In the genomic region with DNA sequence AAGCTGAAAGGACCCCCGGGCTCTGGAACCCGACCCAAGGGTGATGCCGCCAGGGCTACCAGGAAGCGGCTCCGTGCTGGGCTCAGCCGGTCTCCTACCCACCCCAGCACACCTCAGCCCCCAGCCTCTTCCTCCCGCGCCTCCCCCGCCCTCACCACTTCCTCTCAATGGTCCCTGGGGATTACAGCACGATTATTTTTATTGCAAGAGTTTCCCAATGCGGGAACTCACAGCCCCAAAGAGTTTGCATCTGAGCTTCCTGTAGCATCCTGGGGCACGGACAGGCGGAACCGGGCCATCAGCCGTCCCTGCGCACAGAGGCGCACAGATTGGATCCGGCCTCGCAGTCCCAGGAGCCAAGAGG, we compare ENCODE assay signal across 8 cellular contexts.
A peak's percentile ranks its signal among the peaks of the same experiment; 100 is the strongest.
DNase-seq lines count a peak whose midpoint lies in the region; ATAC-seq lines count a peak whose summit lies in the region.

No MANE protein-coding gene starts in this region.

- peak overlapping the region; percentile 98 for H3K4me3 Mint-ChIP-seq in stimulated activated effector memory CD8-positive, alpha-beta T cell treated with anti-CD3 and anti-CD28 coated beads, Interleukin-12 subunit alpha, Interleukin-12 subunit beta, amount 100 ng/mL, for 72 hours

- DNase-seq in NCI-H2171 treated with DMSO at 0.1 percent for 48 hours (lab: John Stamatoyannopoulos, UW): peak; percentile 12
- no peak for DNase-seq in NCI-H2171 (lab: John Stamatoyannopoulos, UW)
- peak; percentile 26 for DNase-seq in OCI-M1 (lab: John Stamatoyannopoulos, UW)
- peak; percentile 68 for DNase-seq in fibroblast of gingiva (ENCODE audit: low read depth)
- DNase-seq in stimulated activated effector memory CD8-positive, alpha-beta T cell treated with anti-CD3 and anti-CD28 coated beads, Interleukin-12 subunit alpha, Interleukin-12 subunit beta, amount 100 ng/mL, for 72 hours (ENCODE audit: low spot score in 2 of 2): peak in 1 of 2 donors; percentile 62
- DNase-seq in NCI-H1694 treated with DMSO at 0.1 percent for 48 hours (lab: John Stamatoyannopoulos, UW): no peak
- no peak for DNase-seq in HuH-7 (ENCODE audit: low spot score)

- H3K27ac Mint-ChIP-seq in stimulated activated effector memory CD8-positive, alpha-beta T cell treated with anti-CD3 and anti-CD28 coated beads, Interleukin-12 subunit alpha, Interleukin-12 subunit beta, amount 100 ng/mL, for 72 hours: peak overlapping the region; percentile 96

- H3K36me3 Mint-ChIP-seq in stimulated activated effector memory CD8-positive, alpha-beta T cell treated with anti-CD3 and anti-CD28 coated beads, Interleukin-12 subunit alpha, Interleukin-12 subunit beta, amount 100 ng/mL, for 72 hours: peaks cover 17% of the 10 kb centered on the region

- no peaks in the 10 kb centered on the region for H3K9me3 Mint-ChIP-seq in stimulated activated effector memory CD8-positive, alpha-beta T cell treated with anti-CD3 and anti-CD28 coated beads, Interleukin-12 subunit alpha, Interleukin-12 subunit beta, amount 100 ng/mL, for 72 hours

- peaks cover 58% of the 10 kb centered on the region for H3K4me1 Mint-ChIP-seq in stimulated activated effector memory CD8-positive, alpha-beta T cell treated with anti-CD3 and anti-CD28 coated beads, Interleukin-12 subunit alpha, Interleukin-12 subunit beta, amount 100 ng/mL, for 72 hours

- ATAC-seq in stimulated activated effector memory CD8-positive, alpha-beta T cell treated with anti-CD3 and anti-CD28 coated beads, Interleukin-12 subunit alpha, Interleukin-12 subunit beta, amount 100 ng/mL, for 72 hours: no peak
- ATAC-seq in activated CD4-positive, CD25-positive, alpha-beta regulatory T cell treated with anti-CD3 and anti-CD28 coated beads, Interleukin-2, amount 50 U/mL, for 24 hours: no peak

Comparison
In these comparisons a context has a peak if more than half of its experiments do, and no peak if none do; other contexts are left out.
1. DNase-seq: peak in NCI-H2171 treated with DMSO at 0.1 percent for 48 hours (single experiment), OCI-M1 (single experiment) and fibroblast of gingiva (single experiment); none in NCI-H2171 (single experiment), NCI-H1694 treated with DMSO at 0.1 percent for 48 hours (single experiment) and HuH-7 (single experiment).